In the genomic region with DNA sequence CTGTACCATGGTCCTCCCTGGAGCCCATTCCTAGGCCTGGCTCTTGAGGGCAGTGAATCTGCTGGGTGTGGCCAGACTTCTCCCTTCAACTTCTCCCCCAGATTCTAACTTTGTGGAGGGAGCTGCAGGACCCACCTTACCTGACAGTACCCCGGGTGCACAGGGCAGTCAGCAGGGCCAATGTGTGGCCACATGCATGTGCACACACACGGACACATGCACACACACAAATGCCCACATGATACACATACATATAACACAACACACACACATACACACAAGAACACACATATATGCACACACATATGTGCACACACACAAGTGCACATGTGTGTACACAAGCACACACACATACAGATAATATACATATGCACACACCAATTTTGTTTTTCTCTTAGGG, we compare ENCODE assay signal across 20 cellular contexts.
DNase-seq lines count a peak whose midpoint lies in the region; FAIRE-seq and TF ChIP-seq lines count a peak whose summit lies in the region.
"Had no signal": no experiment of that assay in that cellular context is flagged by ENCODE, and none has a peak within 500 bp of the region (broad histone marks: within the 10 kb centered on the region; RNA-seq: fewer than 3 reads in every experiment).

No MANE protein-coding gene starts in this region.

- H2BK20ac ChIP-seq in H1 (ENCODE audit: low read length): peak overlapping the region; percentile 61; the same call in 1 of the 2 replicates

- H3K9me3 ChIP-seq in HEK293 (ENCODE audit: control insufficient read depth, insufficient read depth, low read depth, low read length): no peaks in the 10 kb centered on the region
- peaks cover 8% of the 10 kb centered on the region in 2 experiments; a peak in 3 of 4 replicates for H3K9me3 ChIP-seq in H1 (ENCODE audit: insufficient read depth in 2 of 2, low read depth in 1 of 2, low read length in 1 of 2)
- peaks cover 1% of the 10 kb centered on the region for H3K9me3 ChIP-seq in trophoblast cell (ENCODE audit: insufficient read depth, low read depth, low read length)
- H3K9me3 ChIP-seq: BE2C had no signal

- H3K9me3 Mint-ChIP-seq in neural crest cell: peaks cover 2% of the 10 kb centered on the region

- H3K4me1 ChIP-seq in HEK293 (ENCODE audit: control insufficient read depth, insufficient read depth, low read length) (peaks cover 1% of the 10 kb centered on the region; the same call in 1 of the 2 replicates), H1 (replicated peaks in 1 of 4; ENCODE audit: control insufficient read depth in 3 of 4, insufficient read depth in 4 of 4, low read length in 3 of 4) (no peaks in the 10 kb centered on the region; a peak in 1 of 7 replicates), trophoblast cell (ENCODE audit: control insufficient read depth in 1 of 2, insufficient read depth in 2 of 2, low read length in 2 of 2) (no peaks in the 10 kb centered on the region)
- H3K4me1 ChIP-seq: BE2C had no signal

- H2BK120ac ChIP-seq in H1 (replicated peaks; ENCODE audit: low read depth, low read length) (no peak overlapping the region), trophoblast cell (ENCODE audit: insufficient read depth, low read length, poor library complexity) (no peak overlapping the region)

- H3K27ac Mint-ChIP-seq in neural crest cell (ENCODE audit: unreplicated experiment): peak overlapping the region; percentile 85
- H3K27ac Mint-ChIP-seq: CD4-positive, CD25-positive, alpha-beta regulatory T cell; CD8-positive, alpha-beta memory T cell; GM23338; H9 had no signal

- H3K23me2 ChIP-seq in H1 (ENCODE audit: low read depth, low read length): no peaks in the 10 kb centered on the region

- CTCF ChIA-PET in HEK293 (lab: Yijun Ruan, JAX): no interaction called here
- CTCF ChIA-PET in H1 (lab: Charles Lee; ENCODE audit: partially characterized antibody): no interaction called here

- H2BK5ac ChIP-seq in H1 (ENCODE audit: low read depth, low read length) (no peak overlapping the region), trophoblast cell (ENCODE audit: low read depth, low read length, poor library complexity) (no peak overlapping the region)

- H2AK5ac ChIP-seq in H1 (ENCODE audit: low read depth, low read length) (peak overlapping the region; percentile 82; the same call in 1 of the 2 replicates), trophoblast cell (ENCODE audit: low read length) (no peak overlapping the region)

- no peaks in the 10 kb centered on the region for H3K27me3 Mint-ChIP-seq in neural crest cell (ENCODE audit: low read depth)
- H3K27me3 Mint-ChIP-seq: CD4-positive, CD25-positive, alpha-beta regulatory T cell had no signal

- H3K79me2 ChIP-seq in H1 (ENCODE audit: control insufficient read depth in 1 of 2, insufficient read depth in 2 of 2, low read length in 2 of 2): no peaks in the 10 kb centered on the region
- H3K79me2 ChIP-seq in trophoblast cell (ENCODE audit: control insufficient read depth, insufficient read depth, low read length, poor library complexity): no peaks in the 10 kb centered on the region

- WGBS in H1 (ENCODE audit: extremely low coverage in 1 of 2, insufficient coverage in 1 of 2, insufficient read length in 1 of 2, insufficient replicate concordance in 2 of 2, low coverage in 1 of 2, low lambda C conversion rate in 2 of 2, missing lambda C conversion rate in 1 of 2), 2 experiments: 87% methylated on average over 2 of the region's 2 CpGs; no CpG with 5 or more reads in 1 of the 2 experiments
- no CpG with 5 or more reads among the region's 2 CpGs for WGBS in trophoblast cell (ENCODE audit: extremely low coverage, insufficient coverage, insufficient read length)

- no peaks in the 10 kb centered on the region for H3K4me1 Mint-ChIP-seq in neural crest cell
- H3K4me1 Mint-ChIP-seq: CD8-positive, alpha-beta memory T cell; GM23338 had no signal

- no peaks in the 10 kb centered on the region; the same call in 1 of the 2 replicates for H3K79me1 ChIP-seq in H1 (ENCODE audit: low read depth, low read length)
- H3K79me1 ChIP-seq in trophoblast cell (ENCODE audit: low read length): no peaks in the 10 kb centered on the region

- no peak overlapping the region for H3K4me3 ChIP-seq in HEK293 (ENCODE audit: low read depth, low read length)
- H3K4me3 ChIP-seq in H1 (ENCODE audit: extremely low read depth in 1 of 4, insufficient read depth in 2 of 4, low read depth in 3 of 4, low read length in 4 of 4): no peak overlapping the region
- peak overlapping the region; percentile 18 for H3K4me3 ChIP-seq in trophoblast cell (ENCODE audit: low read depth, low read length)
- H3K4me3 ChIP-seq: GM12878, GM23338 had no signal

- no peaks in the 10 kb centered on the region for H3K36me3 ChIP-seq in HEK293 (ENCODE audit: control insufficient read depth in 2 of 2, insufficient read depth in 1 of 2, low read length in 2 of 2)
- no peaks in the 10 kb centered on the region for H3K36me3 ChIP-seq in H1 (ENCODE audit: control insufficient read depth in 2 of 4, insufficient read depth in 4 of 4, low read length in 3 of 4)
- H3K36me3 ChIP-seq in trophoblast cell (ENCODE audit: control insufficient read depth in 1 of 2, insufficient read depth in 2 of 2, low read length in 2 of 2): no peaks in the 10 kb centered on the region
- H3K36me3 ChIP-seq: BE2C had no signal

- H4K8ac ChIP-seq in H1 (ENCODE audit: extremely low read depth, insufficient read depth, low read length) (no peak overlapping the region), trophoblast cell (ENCODE audit: low read depth, low read length) (no peak overlapping the region)

- H4K5ac ChIP-seq in H1 (ENCODE audit: insufficient read length, low read depth, low read length): no peak overlapping the region

- H3K27me3 ChIP-seq in H1 (replicated peaks in 1 of 4; ENCODE audit: control insufficient read depth in 3 of 4, extremely low read depth in 1 of 4, insufficient read depth in 3 of 4, low read length in 3 of 4): no peaks in the 10 kb centered on the region
- H3K27me3 ChIP-seq in trophoblast cell (ENCODE audit: insufficient read depth, low read length): no peaks in the 10 kb centered on the region
- H3K27me3 ChIP-seq: BE2C had no signal

- H3K4me2 ChIP-seq in H1 (ENCODE audit: insufficient read depth in 1 of 2, low read depth in 2 of 2, low read length in 2 of 2): no peak overlapping the region
- H3K4me2 ChIP-seq in trophoblast cell (ENCODE audit: low read length): no peak overlapping the region
- H3K4me2 ChIP-seq: GM23338 had no signal

- TF ChIP-seq POLR2A in H1 (IDR thresholded peaks at IDR 0.05; ENCODE audit: control extremely low read depth in 1 of 2, low read depth in 2 of 2, low read length in 2 of 2): no peak
- TF ChIP-seq POLR2A in H54 (IDR thresholded peaks at IDR 0.05; ENCODE audit: low read depth, low read length): no peak

- H3K18ac ChIP-seq in H1 (ENCODE audit: extremely low read depth, low read length) (no peak overlapping the region), trophoblast cell (ENCODE audit: low read length) (no peak overlapping the region)

- H3K27ac ChIP-seq in HEK293 (ENCODE audit: extremely low read depth, low read depth, low read length) (no peak overlapping the region), H1 (ENCODE audit: low read depth, low read length) (no peak overlapping the region), trophoblast cell (ENCODE audit: low read depth, low read length) (no peak overlapping the region)

- TF ChIP-seq RAD21 in H1 (IDR thresholded peaks at IDR 0.05 in 1 of 2, conservative IDR thresholded peaks at IDR 0.05 in 1 of 2; ENCODE audit: low read depth in 2 of 2, low read length in 2 of 2): no peak

- H3K23ac ChIP-seq in H1 (ENCODE audit: insufficient read length): no peak overlapping the region
- no peak overlapping the region for H3K23ac ChIP-seq in trophoblast cell (ENCODE audit: low read length)

- no peak overlapping the region for H3K56ac ChIP-seq in H1 (replicated peaks; ENCODE audit: insufficient read length, low read depth, low read length)

- H4K91ac ChIP-seq in H1 (replicated peaks; ENCODE audit: insufficient read length, low read length) (peak overlapping the region; percentile 19), trophoblast cell (ENCODE audit: low read depth, low read length) (no peak overlapping the region)

- TF ChIP-seq EP300 in H1 (IDR thresholded peaks at IDR 0.05; ENCODE audit: borderline replicate concordance in 1 of 2, low read depth in 2 of 2, low read length in 2 of 2): no peak

- H2BK12ac ChIP-seq in H1 (ENCODE audit: low read depth, low read length) (no peak overlapping the region), trophoblast cell (ENCODE audit: low read length) (no peak overlapping the region)

- H3K9ac ChIP-seq in H1 (replicated peaks in 1 of 4; ENCODE audit: extremely low read depth in 1 of 4, low read depth in 3 of 4, low read length in 3 of 4) (no peak overlapping the region; a peak in 1 of 7 replicates), trophoblast cell (ENCODE audit: low read length) (no peak overlapping the region)

- peak overlapping the region; percentile 98 for H2BK15ac ChIP-seq in H1 (ENCODE audit: low read length)

- no peak for TF ChIP-seq CTCF in HEK293 (tag by site-specific recombination; IDR thresholded peaks at IDR 0.05)
- no peak for TF ChIP-seq CTCF in H1 (IDR thresholded peaks at IDR 0.05; ENCODE audit: control extremely low read depth in 1 of 3, insufficient read depth in 1 of 3, low read depth in 1 of 3, low read length in 3 of 3)
- TF ChIP-seq CTCF in neural crest cell (conservative IDR thresholded peaks at IDR 0.05): no peak

- no peak for DNase-seq in H1 (ENCODE audit: low read depth in 1 of 2, low spot score in 2 of 2)
- no peak for DNase-seq in neural crest cell (ENCODE audit: low read depth, low spot score)
- DNase-seq in trophoblast cell: no peak
- DNase-seq in Ammon's horn (ENCODE audit: low spot score): no peak
- no peak for DNase-seq in MV-4-11 (lab: John Stamatoyannopoulos, UW)
- no peak for DNase-seq in H54 (ENCODE audit: insufficient read length, low spot score)
- DNase-seq: BE2C; C1 segment of cervical spinal cord; CD4-positive, CD25-positive, alpha-beta regulatory T cell; CD8-positive, alpha-beta memory T cell; COR-L47; DMS 273 treated with DMSO at 0.1 percent for 48 hours; DMS53; DND-41; EL; H9 had no signal

- no peak overlapping the region for H3K4ac ChIP-seq in H1 (replicated peaks; ENCODE audit: insufficient read length, low read depth, low read length)
- H3K4ac ChIP-seq in trophoblast cell (ENCODE audit: low read depth, low read length): no peak overlapping the region

- H3K4me3 Mint-ChIP-seq in neural crest cell: no peak overlapping the region
- H3K4me3 Mint-ChIP-seq: CD4-positive, CD25-positive, alpha-beta regulatory T cell; CD8-positive, alpha-beta memory T cell; GM23338; H9 had no signal

- no peak overlapping the region for H2AFZ ChIP-seq in H1 (ENCODE audit: low read length)
- no peak overlapping the region for H2AFZ ChIP-seq in trophoblast cell (ENCODE audit: insufficient read depth, low read length, poor library complexity)
- H2AFZ ChIP-seq: GM23338 had no signal

- H4K20me1 ChIP-seq in H1 (replicated peaks in 1 of 2; ENCODE audit: control insufficient read depth in 1 of 2, insufficient read depth in 2 of 2, low read length in 2 of 2): no peaks in the 10 kb centered on the region

- H3K36me3 Mint-ChIP-seq in neural crest cell (ENCODE audit: low read depth): no peaks in the 10 kb centered on the region
- H3K36me3 Mint-ChIP-seq: CD4-positive, CD25-positive, alpha-beta regulatory T cell; CD8-positive, alpha-beta memory T cell had no signal

- POLR2A ChIA-PET in HEK293 (lab: Yijun Ruan, JAX): no interaction called here
- POLR2A ChIA-PET in H1 (lab: Charles Lee; ENCODE audit: partially characterized antibody): no interaction called here

- H4K12ac ChIP-seq in trophoblast cell (ENCODE audit: low read depth, low read length): no peak overlapping the region

- no peak overlapping the region for H3K14ac ChIP-seq in H1 (ENCODE audit: insufficient read length)
- no peak overlapping the region for H3K14ac ChIP-seq in trophoblast cell (ENCODE audit: low read length)

- FAIRE-seq in H1 (lab: Jason Lieb, UNC) (no peak), H54 (lab: Jason Lieb, UNC) (no peak)
- FAIRE-seq: GM12878, GM19239 had no signal
